In genomic region chr17:38571833-38572274, GRCh38 we compare ENCODE assay signal across 12 cellular contexts. TPM values are rescaled to one million over a fixed set of nuclear protein-coding genes. Genes with fewer than 3 reads are reported as not detected.
DNase-seq lines count a peak whose midpoint lies in the region; ATAC-seq and TF ChIP-seq lines count a peak whose summit lies in the region.
"Had no signal": no experiment of that assay in that cellular context is flagged by ENCODE, and none has a peak within 500 bp of the region (broad histone marks: within the 10 kb centered on the region; RNA-seq: fewer than 3 reads in every experiment).

No MANE protein-coding gene starts in this region.

- CTCF ChIA-PET in CD8-positive, alpha-beta T cell (lab: Charles Lee): no interaction called here
- CTCF ChIA-PET in WTC11 (lab: Charles Lee): interaction anchor here (0.7 to 1.1 kb wide), 10 partner anchors 9 to 100 kb away, joined by 3 to 22 read pairs (median 4); no protein-coding TSS in a partner anchor
- CTCF ChIA-PET in naive thymus-derived CD4-positive, alpha-beta T cell (lab: Charles Lee): interaction anchor here (1.2 kb wide), 1 partner anchor 14 kb away, joined by 5 read pairs; no protein-coding TSS in a partner anchor
- CTCF ChIA-PET in HEK293T (lab: Yijun Ruan, JAX): interaction anchor here (1.0 kb wide), 1 partner anchor 13 kb away, joined by 5 read pairs; no protein-coding TSS in a partner anchor

- peaks cover 3% of the 10 kb centered on the region for H4K20me1 ChIP-seq in GM23338 (replicated peaks; ENCODE audit: insufficient read depth)

- H2AFZ ChIP-seq in GM23338: no peak overlapping the region

- no peaks in the 10 kb centered on the region for H3K79me2 ChIP-seq in GM23338 (replicated peaks; ENCODE audit: insufficient read depth)

- H3K27ac ChIP-seq in CD8-positive, alpha-beta T cell (ENCODE audit: low read depth, low read length): no peak overlapping the region
- H3K27ac ChIP-seq in GM23338 (ENCODE audit: low read depth) (no peak overlapping the region), testis (no peak overlapping the region)
- H3K27ac ChIP-seq in naive thymus-derived CD4-positive, alpha-beta T cell (ENCODE audit: low read depth, low read length): no peak overlapping the region

- H3K4me2 ChIP-seq in GM23338: peak overlapping the region; percentile 83

- no peaks in the 10 kb centered on the region for H3K9me3 Mint-ChIP-seq in CD8-positive, alpha-beta T cell
- H3K9me3 Mint-ChIP-seq in GM23338 (no peaks in the 10 kb centered on the region), WTC11 (no peaks in the 10 kb centered on the region)
- H3K9me3 Mint-ChIP-seq in naive thymus-derived CD4-positive, alpha-beta T cell: peaks cover 0 to 3% (median 0%) of the 10 kb centered on the region in 11 donors
- H3K9me3 Mint-ChIP-seq: activated naive CD8-positive, alpha-beta T cell treated with anti-CD3 and anti-CD28 coated beads, Interleukin-2, amount 10 ng/mL, durations not matched to agents 7 days and 5 days had no signal

- no peak for DNase-seq in CD8-positive, alpha-beta T cell
- DNase-seq in GM23338 (ENCODE audit: low spot score): peak; percentile 74
- DNase-seq in WTC11 (ENCODE audit: low spot score): no peak
- DNase-seq in naive thymus-derived CD4-positive, alpha-beta T cell: no peak
- no peak for DNase-seq in activated effector memory CD4-positive, alpha-beta T cell treated with anti-CD3 and anti-CD28 coated beads, Interleukin-2, amount 50 U/mL, for 16 hours
- DNase-seq in HEK293T (ENCODE audit: extremely low spot score): no peak
- DNase-seq in testis: no peak
- DNase-seq: activated naive CD8-positive, alpha-beta T cell treated with anti-CD3 and anti-CD28 coated beads, Interleukin-2, amount 10 ng/mL, durations not matched to agents 7 days and 5 days; DND-41; effector CD4-positive, alpha-beta T cell; mammary epithelial cell had no signal

- H3K36me3 ChIP-seq in CD8-positive, alpha-beta T cell (ENCODE audit: insufficient read depth, low read length): no peaks in the 10 kb centered on the region
- H3K36me3 ChIP-seq in GM23338 (ENCODE audit: insufficient read depth): no peaks in the 10 kb centered on the region
- no peaks in the 10 kb centered on the region for H3K36me3 ChIP-seq in naive thymus-derived CD4-positive, alpha-beta T cell (ENCODE audit: control insufficient read depth in 2 of 3, insufficient read depth in 3 of 3, low read length in 3 of 3)
- no peaks in the 10 kb centered on the region for H3K36me3 ChIP-seq in testis (ENCODE audit: low read depth, missing control alignments)

- peaks cover 12% of the 10 kb centered on the region for H3K4me1 Mint-ChIP-seq in CD8-positive, alpha-beta T cell (ENCODE audit: low read depth)
- H3K4me1 Mint-ChIP-seq in GM23338 (peaks cover 36% of the 10 kb centered on the region), WTC11 (peaks cover 43% of the 10 kb centered on the region)
- H3K4me1 Mint-ChIP-seq in naive thymus-derived CD4-positive, alpha-beta T cell: peaks cover 0 to 18% (median 8%) of the 10 kb centered on the region in 7 donors
- H3K4me1 Mint-ChIP-seq: activated naive CD8-positive, alpha-beta T cell treated with anti-CD3 and anti-CD28 coated beads, Interleukin-2, amount 10 ng/mL, durations not matched to agents 7 days and 5 days had no signal

- no peaks in the 10 kb centered on the region for H3K9me3 ChIP-seq in CD8-positive, alpha-beta T cell (ENCODE audit: low read length)
- no peaks in the 10 kb centered on the region for H3K9me3 ChIP-seq in naive thymus-derived CD4-positive, alpha-beta T cell (ENCODE audit: control insufficient read depth in 2 of 3, low read length in 3 of 3)
- no peaks in the 10 kb centered on the region for H3K9me3 ChIP-seq in testis

- no peak for TF ChIP-seq POLR2A in testis (IDR thresholded peaks at IDR 0.05)

- H3K27me3 ChIP-seq in CD8-positive, alpha-beta T cell (ENCODE audit: insufficient read depth, low read length): peaks cover 43% of the 10 kb centered on the region
- H3K27me3 ChIP-seq in GM23338 (ENCODE audit: insufficient read depth): peaks cover 99% of the 10 kb centered on the region
- peaks cover 16 to 23% of the 10 kb centered on the region in 2 donors for H3K27me3 ChIP-seq in naive thymus-derived CD4-positive, alpha-beta T cell (ENCODE audit: control insufficient read depth in 2 of 2, insufficient read depth in 2 of 2, low read length in 2 of 2)
- H3K27me3 ChIP-seq in testis: no peaks in the 10 kb centered on the region

- TF ChIP-seq CTCF in CD8-positive, alpha-beta T cell (IDR thresholded peaks at IDR 0.05): no peak
- TF ChIP-seq CTCF in GM23338 (conservative IDR thresholded peaks at IDR 0.05; ENCODE audit: low read depth in 2 of 2): no peak
- TF ChIP-seq CTCF in WTC11 (IDR thresholded peaks at IDR 0.05): no peak
- TF ChIP-seq CTCF in testis (IDR thresholded peaks at IDR 0.05): no peak

- H3K9me2 ChIP-seq in GM23338 (ENCODE audit: insufficient read depth): no peaks in the 10 kb centered on the region

- POLR2A ChIA-PET in CD8-positive, alpha-beta T cell (lab: Charles Lee): no interaction called here
- POLR2A ChIA-PET in WTC11 (lab: Charles Lee) (interaction anchor here (0.6 to 0.7 kb wide), 2 partner anchors 30 to 34 kb away, joined by 3 read pairs; partner anchors contain the start of gene SRCIN1), HEK293T (lab: Yijun Ruan, JAX) (no interaction called here)
- POLR2A ChIA-PET in naive thymus-derived CD4-positive, alpha-beta T cell (lab: Charles Lee): interaction anchor here (1.2 kb wide), 1 partner anchor 31 kb away, joined by 3 read pairs; no protein-coding TSS in a partner anchor

- H3K4me3 Mint-ChIP-seq in CD8-positive, alpha-beta T cell: peak overlapping the region; percentile 73
- peak overlapping the region; percentile 72 for H3K4me3 Mint-ChIP-seq in GM23338
- peak overlapping the region; percentile 69 for H3K4me3 Mint-ChIP-seq in WTC11
- H3K4me3 Mint-ChIP-seq in naive thymus-derived CD4-positive, alpha-beta T cell: peak overlapping the region in 6 of 10 donors; percentile 43 to 70 (median 54)
- H3K4me3 Mint-ChIP-seq: activated naive CD8-positive, alpha-beta T cell treated with anti-CD3 and anti-CD28 coated beads, Interleukin-2, amount 10 ng/mL, durations not matched to agents 7 days and 5 days had no signal

- WGBS in testis, 2 donors: 15 to 25% methylated on average over 1 to 12 of the region's 12 CpGs

- ATAC-seq in CD8-positive, alpha-beta T cell: peak; percentile 14
- peak; percentile 53 for ATAC-seq in GM23338
- peak; percentile 23; the same call in 1 of the 2 replicates for ATAC-seq in WTC11
- no peak for ATAC-seq in naive thymus-derived CD4-positive, alpha-beta T cell
- ATAC-seq: right cardiac atrium had no signal

- H3F3A ChIP-seq in GM23338 (replicated peaks; ENCODE audit: low read depth): peaks cover 5% of the 10 kb centered on the region; the same call in 1 of the 2 replicates

- H3K4me1 ChIP-seq in CD8-positive, alpha-beta T cell (ENCODE audit: insufficient read depth, low read length): peaks cover 8% of the 10 kb centered on the region
- peaks cover 14% of the 10 kb centered on the region for H3K4me1 ChIP-seq in GM23338 (ENCODE audit: insufficient read depth)
- H3K4me1 ChIP-seq in naive thymus-derived CD4-positive, alpha-beta T cell (ENCODE audit: control insufficient read depth in 2 of 2, insufficient read depth in 2 of 2, low read length in 2 of 2): no peaks in the 10 kb centered on the region
- peaks cover 7% of the 10 kb centered on the region for H3K4me1 ChIP-seq in testis

- peaks cover 85% of the 10 kb centered on the region for H3K27me3 Mint-ChIP-seq in CD8-positive, alpha-beta T cell (ENCODE audit: low read depth)
- H3K27me3 Mint-ChIP-seq in GM23338 (ENCODE audit: insufficient read depth, low read depth, poor library complexity) (peaks cover 88% of the 10 kb centered on the region), WTC11 (ENCODE audit: low read depth) (peaks cover 93% of the 10 kb centered on the region)
- peaks cover 84 to 90% (median 87%) of the 10 kb centered on the region in 5 donors for H3K27me3 Mint-ChIP-seq in naive thymus-derived CD4-positive, alpha-beta T cell

- H3K27ac Mint-ChIP-seq in CD8-positive, alpha-beta T cell: no peak overlapping the region
- H3K27ac Mint-ChIP-seq in GM23338 (no peak overlapping the region), WTC11 (no peak overlapping the region)
- no peak overlapping the region for H3K27ac Mint-ChIP-seq in naive thymus-derived CD4-positive, alpha-beta T cell
- H3K27ac Mint-ChIP-seq: activated naive CD8-positive, alpha-beta T cell treated with anti-CD3 and anti-CD28 coated beads, Interleukin-2, amount 10 ng/mL, durations not matched to agents 7 days and 5 days had no signal

- no peak overlapping the region for H3K4me3 ChIP-seq in CD8-positive, alpha-beta T cell (ENCODE audit: low read depth, low read length)
- H3K4me3 ChIP-seq in GM23338: peak overlapping the region; percentile 52
- H3K4me3 ChIP-seq in naive thymus-derived CD4-positive, alpha-beta T cell (ENCODE audit: low read length): no peak overlapping the region
- H3K4me3 ChIP-seq in testis: peak overlapping the region in 1 of 2 donors; percentile 49

- no peaks in the 10 kb centered on the region for H3K36me3 Mint-ChIP-seq in CD8-positive, alpha-beta T cell
- H3K36me3 Mint-ChIP-seq in GM23338 (ENCODE audit: low read depth) (no peaks in the 10 kb centered on the region), WTC11 (no peaks in the 10 kb centered on the region)
- H3K36me3 Mint-ChIP-seq in naive thymus-derived CD4-positive, alpha-beta T cell: peaks cover 0 to 3% (median 0%) of the 10 kb centered on the region in 5 donors
- H3K36me3 Mint-ChIP-seq: activated naive CD8-positive, alpha-beta T cell treated with anti-CD3 and anti-CD28 coated beads, Interleukin-2, amount 10 ng/mL, durations not matched to agents 7 days and 5 days had no signal

- intact Hi-C loops in CD8-positive, alpha-beta T cell (cut with DNase I, micrococcal nuclease): loop anchor here in 1 of 2 experiments (1.0 kb wide), 1 partner anchor 14 kb away; no protein-coding TSS in a partner anchor
- intact Hi-C loops in naive thymus-derived CD4-positive, alpha-beta T cell (cut with micrococcal nuclease): loop anchor here in 1 of 2 donors (2.0 kb wide), 1 partner anchor 13 kb away; no protein-coding TSS in a partner anchor
- intact Hi-C loops in testis (cut with DNase I; ENCODE audit: low total_unique reads): no loop called here

TF ChIP-seq in GM23338, 12 proteins besides CTCF, POLR2A, EP300 and RAD21 (continues in another document):
- TF ChIP-seq EZH2 (IDR thresholded peaks at IDR 0.05; ENCODE audit: low read depth, unreplicated experiment): peak; percentile 57

TF ChIP-seq in WTC11, 78 proteins besides CTCF, POLR2A, EP300 and RAD21 (continues in another document):
- TF ChIP-seq ZNF416 (CRISPR knock-in tag; IDR thresholded peaks at IDR 0.05): no peak

TF ChIP-seq in HEK293T, 16 proteins besides CTCF, POLR2A, EP300 and RAD21 (continues in another document):
- no peak for TF ChIP-seq ARNT (IDR thresholded peaks at IDR 0.05)
- TF ChIP-seq SP1 (IDR thresholded peaks at IDR 0.05): no peak

RNA-seq across cellular contexts. Expression of gene SRCIN1, which starts 33.9 kb away (rescaled TPM):
- under 1 TPM; 0.47 to 0.52 TPM for total RNA-seq in CD8-positive, alpha-beta T cell
- total RNA-seq in GM23338 (2014; rRNA removed; shearing (Covaris generic)): 1.3 and 2.2 TPM in 2 replicates
- polyA plus RNA-seq in GM23338 (2016; fragmentation: Nextera tagmentation; extraction: Ambion mirVana) (0.87 TPM in 2 replicates), testis (ENCODE audit: insufficient read depth, low read depth, low replicate concordance) (3.2 TPM)
- total RNA-seq in WTC11 (2021) (10.7 to 17.3 TPM (median 11.1 TPM) in 3 replicates), testis (1 to 10 TPM; 6.2 to 8.9 TPM)
- total RNA-seq in naive thymus-derived CD4-positive, alpha-beta T cell: under 1 TPM in 4 of 5 experiments, not detected in 1; 0.15 to 0.40 (median 0.23) TPM
- polyA plus RNA-seq in naive thymus-derived CD4-positive, alpha-beta T cell: not detected

Comparison
In these comparisons a context has a peak if more than half of its experiments do, and no peak if none do; other contexts are left out.
1. POLR2A ChIA-PET loops: an anchor here in WTC11 (0.6 to 0.7 kb wide) and naive thymus-derived CD4-positive, alpha-beta T cell (1.2 kb wide); none called in CD8-positive, alpha-beta T cell and HEK293T.